Comparison of ENCODE assay signal across 8 cellular contexts in the genomic region with DNA sequence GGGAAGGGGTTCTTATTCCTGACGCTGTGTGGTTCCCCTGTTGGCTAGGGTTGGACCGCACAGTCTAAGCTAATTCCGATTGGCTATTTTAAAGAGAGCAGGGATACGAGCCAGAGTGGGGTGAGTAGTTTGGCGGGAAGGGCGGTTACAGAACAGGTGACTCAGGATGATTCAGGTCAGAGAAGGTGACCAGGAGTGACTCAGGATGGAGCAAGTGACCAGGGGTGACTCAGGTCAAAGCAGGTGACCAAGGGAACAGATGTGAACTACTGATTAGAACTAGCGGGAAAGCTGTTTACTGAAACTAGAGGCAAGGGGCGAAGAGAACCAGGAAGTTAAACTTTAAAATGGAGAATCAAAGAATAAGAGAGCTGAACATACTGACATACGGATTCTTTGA. TPM values are rescaled to one million over a fixed set of nuclear protein-coding genes. Genes with fewer than 3 reads are reported as not detected.
DNase-seq lines count a peak whose midpoint lies in the region; TF ChIP-seq lines count a peak whose summit lies in the region.
"Not testable (repeated sequence)": the region's sequence is repeated elsewhere in the genome, so short reads cannot be mapped to it uniquely, and the experiment has no call there.
"Had no signal": no experiment of that assay in that cellular context is flagged by ENCODE, and none has a peak within 500 bp of the region (broad histone marks: within the 10 kb centered on the region; RNA-seq: fewer than 3 reads in every experiment).

No MANE protein-coding gene starts in this region.

- not testable (repeated sequence) for H3K4me3 ChIP-seq in fibroblast of mammary gland (ENCODE audit: control insufficient read depth, low read depth, low read length)

- H3K4me1 Mint-ChIP-seq in activated naive CD4-positive, alpha-beta T cell treated with anti-CD3 and anti-CD28 coated beads, Interleukin-2, amount 50 U/mL, for 24 hours, result not testable (repeated sequence)

- H3K27me3 Mint-ChIP-seq in activated naive CD4-positive, alpha-beta T cell treated with anti-CD3 and anti-CD28 coated beads, Interleukin-2, amount 50 U/mL, for 24 hours, result not testable (repeated sequence)

- H3K9me3 Mint-ChIP-seq in activated naive CD4-positive, alpha-beta T cell treated with anti-CD3 and anti-CD28 coated beads, Interleukin-2, amount 50 U/mL, for 24 hours, result peaks cover 17% of the 10 kb centered on the region

- DNase-seq in Caki2 (ENCODE audit: low read depth), result peak; percentile 54
- peak; percentile 37 for DNase-seq in ELR (ENCODE audit: low read depth)
- DNase-seq in M059J (ENCODE audit: low read depth), result peak; percentile 21
- peak; percentile 58 for DNase-seq in RKO (ENCODE audit: low spot score)
- DNase-seq in fibroblast of mammary gland (ENCODE audit: low read depth), result peak; percentile 10
- peak; percentile 65 for DNase-seq in kidney tubule cell (ENCODE audit: low spot score)

- in situ Hi-C loops in Caki2 (cut with HindIII; ENCODE audit: low pct_unique_long_range_greater_than_20kb, low sequenced_read_pairs), result not testable (repeated sequence)

- not testable (repeated sequence) for H3K36me3 Mint-ChIP-seq in activated naive CD4-positive, alpha-beta T cell treated with anti-CD3 and anti-CD28 coated beads, Interleukin-2, amount 50 U/mL, for 24 hours

- peak overlapping the region; percentile 19 for H3K27ac Mint-ChIP-seq in activated naive CD4-positive, alpha-beta T cell treated with anti-CD3 and anti-CD28 coated beads, Interleukin-2, amount 50 U/mL, for 24 hours

- not testable (repeated sequence) for TF ChIP-seq CTCF in fibroblast of mammary gland (conservative IDR thresholded peaks at IDR 0.05; ENCODE audit: control insufficient read depth, insufficient read depth, low read depth, low read length)

- not testable (repeated sequence) for H3K4me3 Mint-ChIP-seq in activated naive CD4-positive, alpha-beta T cell treated with anti-CD3 and anti-CD28 coated beads, Interleukin-2, amount 50 U/mL, for 24 hours

RNA-seq across cellular contexts. Expression of gene NTNG1, which starts 24.1 kb away (rescaled TPM):
- total RNA-seq in Caki2 (2014; rRNA removed; shearing (Covaris generic); ENCODE audit: low replicate concordance), result 0.41 and 2.2 TPM in 2 replicates
- total RNA-seq in M059J (2014; rRNA removed; shearing (Covaris generic)), result 5.8 and 8.3 TPM in 2 replicates
- total RNA-seq: CD4-positive, alpha-beta memory T cell had no signal

Comparison
In these comparisons a context has a peak if more than half of its experiments do, and no peak if none do; other contexts are left out.
1. DNase-seq: peak in every context shown above with its lines; median percentile 65 in kidney tubule cell; 58 in RKO; 54 in Caki2; 37 in ELR; 21 in M059J; 10 in fibroblast of mammary gland.